1 cellular context compared by ENCODE assay signal in the genomic region with DNA sequence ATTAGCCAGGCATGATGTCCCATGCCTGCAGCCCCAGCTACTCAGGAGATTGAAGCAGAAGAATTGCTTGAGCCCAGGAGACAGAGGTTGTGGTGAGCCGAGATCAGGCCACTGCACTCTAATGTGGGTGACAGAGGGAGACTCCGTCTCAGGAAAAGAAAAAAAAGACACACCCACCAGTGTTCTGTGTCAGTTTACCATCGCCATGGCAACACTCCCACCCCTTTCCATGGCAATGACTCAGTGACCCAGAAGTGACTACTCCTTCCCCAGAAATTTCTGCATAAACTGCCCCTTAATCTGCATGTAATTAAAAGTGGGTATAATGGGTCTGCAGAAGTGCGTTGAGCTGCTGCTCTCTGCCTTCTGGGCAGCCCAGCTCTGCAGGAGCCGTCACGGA.
TF ChIP-seq lines count a peak whose summit lies in the region.

No MANE protein-coding gene starts in this region.

TF ChIP-seq in GM23338, 12 proteins besides CTCF, POLR2A, EP300 and RAD21 (continued from another document):
- TF ChIP-seq, protein P1, sequence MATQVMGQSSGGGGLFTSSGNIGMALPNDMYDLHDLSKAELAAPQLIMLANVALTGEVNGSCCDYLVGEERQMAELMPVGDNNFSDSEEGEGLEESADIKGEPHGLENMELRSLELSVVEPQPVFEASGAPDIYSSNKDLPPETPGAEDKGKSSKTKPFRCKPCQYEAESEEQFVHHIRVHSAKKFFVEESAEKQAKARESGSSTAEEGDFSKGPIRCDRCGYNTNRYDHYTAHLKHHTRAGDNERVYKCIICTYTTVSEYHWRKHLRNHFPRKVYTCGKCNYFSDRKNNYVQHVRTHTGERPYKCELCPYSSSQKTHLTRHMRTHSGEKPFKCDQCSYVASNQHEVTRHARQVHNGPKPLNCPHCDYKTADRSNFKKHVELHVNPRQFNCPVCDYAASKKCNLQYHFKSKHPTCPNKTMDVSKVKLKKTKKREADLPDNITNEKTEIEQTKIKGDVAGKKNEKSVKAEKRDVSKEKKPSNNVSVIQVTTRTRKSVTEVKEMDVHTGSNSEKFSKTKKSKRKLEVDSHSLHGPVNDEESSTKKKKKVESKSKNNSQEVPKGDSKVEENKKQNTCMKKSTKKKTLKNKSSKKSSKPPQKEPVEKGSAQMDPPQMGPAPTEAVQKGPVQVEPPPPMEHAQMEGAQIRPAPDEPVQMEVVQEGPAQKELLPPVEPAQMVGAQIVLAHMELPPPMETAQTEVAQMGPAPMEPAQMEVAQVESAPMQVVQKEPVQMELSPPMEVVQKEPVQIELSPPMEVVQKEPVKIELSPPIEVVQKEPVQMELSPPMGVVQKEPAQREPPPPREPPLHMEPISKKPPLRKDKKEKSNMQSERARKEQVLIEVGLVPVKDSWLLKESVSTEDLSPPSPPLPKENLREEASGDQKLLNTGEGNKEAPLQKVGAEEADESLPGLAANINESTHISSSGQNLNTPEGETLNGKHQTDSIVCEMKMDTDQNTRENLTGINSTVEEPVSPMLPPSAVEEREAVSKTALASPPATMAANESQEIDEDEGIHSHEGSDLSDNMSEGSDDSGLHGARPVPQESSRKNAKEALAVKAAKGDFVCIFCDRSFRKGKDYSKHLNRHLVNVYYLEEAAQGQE (IDR thresholded peaks at IDR 0.05; ENCODE audit: unreplicated experiment): no peak
- TF ChIP-seq ZNF114 (CRISPR knock-in tag; IDR thresholded peaks at IDR 0.05): no peak
- TF ChIP-seq STAT1 (IDR thresholded peaks at IDR 0.05; ENCODE audit: unreplicated experiment): no peak
- no peak for TF ChIP-seq CREB1 (CRISPR knock-in tag; IDR thresholded peaks at IDR 0.05; ENCODE audit: low read depth)
- no peak for TF ChIP-seq ZNF331 (CRISPR knock-in tag; IDR thresholded peaks at IDR 0.05; ENCODE audit: low read depth)
TF ChIP-seq in GM23338: peak in this region for 0.
